ENCODE assay signal across 23 cellular contexts in genomic region chr4:169282429-169283113, GRCh38. TPM values are rescaled to one million over a fixed set of nuclear protein-coding genes. Genes with fewer than 3 reads are reported as not detected.
DNase-seq lines count a peak whose midpoint lies in the region; ATAC-seq and TF ChIP-seq lines count a peak whose summit lies in the region.
"Had no signal": no experiment of that assay in that cellular context is flagged by ENCODE, and none has a peak within 500 bp of the region (broad histone marks: within the 10 kb centered on the region; RNA-seq: fewer than 3 reads in every experiment).

No MANE protein-coding gene starts in this region.

- no peak for TF ChIP-seq CTCF in Panc1 (IDR thresholded peaks at IDR 0.05)
- TF ChIP-seq CTCF in epithelial cell of esophagus (IDR thresholded peaks at IDR 0.05; ENCODE audit: insufficient read depth, low read depth, low read length, missing control alignments), result no peak
- TF ChIP-seq CTCF in omental fat pad (IDR thresholded peaks at IDR 0.05), result no peak
- TF ChIP-seq CTCF in WTC11 (IDR thresholded peaks at IDR 0.05), result no peak

- no peak overlapping the region for H3K27ac ChIP-seq in Panc1 (ENCODE audit: low read length)
- H3K27ac ChIP-seq: esophagus muscularis mucosa, HL-60 had no signal

- peak; percentile 43 for DNase-seq in EL
- DNase-seq in Panc1 (ENCODE audit: low read depth, low spot score), result peak; percentile 78
- peak; percentile 87 for DNase-seq in epithelial cell of esophagus (ENCODE audit: low read depth)
- DNase-seq in omental fat pad (ENCODE audit: low spot score), result no peak
- no peak for DNase-seq in WTC11 (ENCODE audit: low spot score)
- DNase-seq in COLO668 (lab: John Stamatoyannopoulos, UW; ENCODE audit: unreplicated experiment), result no peak
- DNase-seq in kidney glomerular epithelial cell (lab: John Stamatoyannopoulos, UW), result no peak
- DNase-seq: activated CD4-positive, alpha-beta memory T cell treated with anti-CD3 and anti-CD28 coated beads for 36 hours; activated T-cell treated with anti-CD3 and anti-CD28 coated beads, Interleukin-2, amount 50 U/mL, for 48 hours; Caco-2; KG1; left cardiac atrium; NCI-H1092; NCI-H526; nucleus accumbens; stimulated activated CD4-positive, alpha-beta T cell treated with anti-CD3 and anti-CD28 coated beads, Interleukin-2, amount 100 ng/mL, for 24 hours; substantia nigra had no signal

- in situ Hi-C loops in Panc1 (cut with HindIII; ENCODE audit: low pct_unique_long_range_greater_than_20kb, low sequenced_read_pairs), result no loop called here

- peaks cover 7% of the 10 kb centered on the region for H3K9me3 Mint-ChIP-seq in WTC11
- H3K9me3 Mint-ChIP-seq: activated CD4-positive, alpha-beta memory T cell treated with anti-CD3 and anti-CD28 coated beads for 36 hours; activated naive CD4-positive, alpha-beta T cell treated with anti-CD3 and anti-CD28 coated beads, Interleukin-2, amount 50 U/mL, for 72 hours had no signal

- H3K27me3 ChIP-seq in Panc1 (ENCODE audit: control insufficient read depth, insufficient read depth, low read length), result no peaks in the 10 kb centered on the region
- H3K27me3 ChIP-seq: esophagus muscularis mucosa had no signal

- no peak overlapping the region for H3K27ac Mint-ChIP-seq in WTC11
- H3K27ac Mint-ChIP-seq: activated CD4-positive, alpha-beta memory T cell treated with anti-CD3 and anti-CD28 coated beads for 36 hours; activated naive CD4-positive, alpha-beta T cell treated with anti-CD3 and anti-CD28 coated beads, Interleukin-2, amount 50 U/mL, for 72 hours had no signal

- intact Hi-C loops in Panc1 (cut with micrococcal nuclease; ENCODE audit: unreplicated experiment), result no loop called here

- H3K4me3 Mint-ChIP-seq in WTC11, result no peak overlapping the region
- H3K4me3 Mint-ChIP-seq: activated CD4-positive, alpha-beta memory T cell treated with anti-CD3 and anti-CD28 coated beads for 36 hours had no signal

- no peaks in the 10 kb centered on the region for H3K36me3 ChIP-seq in Panc1 (ENCODE audit: control insufficient read depth, insufficient read depth, low read length)
- H3K36me3 ChIP-seq: esophagus muscularis mucosa had no signal

- no peaks in the 10 kb centered on the region for H3K4me1 ChIP-seq in Panc1 (ENCODE audit: control insufficient read depth, insufficient read depth, low read length)
- H3K4me1 ChIP-seq: esophagus muscularis mucosa had no signal

- H3K27me3 Mint-ChIP-seq in WTC11 (ENCODE audit: low read depth), result no peaks in the 10 kb centered on the region
- H3K27me3 Mint-ChIP-seq: activated CD4-positive, alpha-beta memory T cell treated with anti-CD3 and anti-CD28 coated beads for 36 hours had no signal

- BruUV-seq in Panc1 (replicated peaks; lab: Mats Ljungman, UMichigan), result no TSS peak

- H3K4me3 ChIP-seq in Panc1 (ENCODE audit: low read depth in 2 of 2, low read length in 2 of 2) (no peak overlapping the region), epithelial cell of esophagus (ENCODE audit: low read length) (no peak overlapping the region)
- H3K4me3 ChIP-seq: esophagus muscularis mucosa had no signal

- H3K9me3 ChIP-seq in Panc1 (ENCODE audit: control insufficient read depth, insufficient read depth, low read depth, low read length), result no peaks in the 10 kb centered on the region
- H3K9me3 ChIP-seq: Caco-2, esophagus muscularis mucosa had no signal

- peak; percentile 95 for ATAC-seq in Panc1
- peak; percentile 66 for ATAC-seq in omental fat pad (ENCODE audit: low FRiP score)
- ATAC-seq in GM19023 (IDR thresholded peaks at IDR 0.05; ENCODE audit: unreplicated experiment), result no peak
- no peak for ATAC-seq in WTC11
- ATAC-seq: sciatic nerve had no signal

- no peaks in the 10 kb centered on the region for H3K36me3 Mint-ChIP-seq in WTC11
- H3K36me3 Mint-ChIP-seq: activated CD4-positive, alpha-beta memory T cell treated with anti-CD3 and anti-CD28 coated beads for 36 hours; activated naive CD4-positive, alpha-beta T cell treated with anti-CD3 and anti-CD28 coated beads, Interleukin-2, amount 50 U/mL, for 72 hours had no signal

- CTCF ChIA-PET in Panc1 (lab: Charles Lee), result no interaction called here
- CTCF ChIA-PET in WTC11 (lab: Charles Lee), result no interaction called here

- POLR2A ChIA-PET in Panc1 (lab: Charles Lee), result interaction anchor here (0.6 kb wide), 1 partner anchor 142 kb away, joined by 4 read pairs; no protein-coding TSS in a partner anchor
- POLR2A ChIA-PET in WTC11 (lab: Charles Lee), result no interaction called here

- H3K4me1 Mint-ChIP-seq in WTC11, result 0 out of 2 replicates have a peak, but pooled peaks cover under 1% of the 10 kb centered on the region

TF ChIP-seq in WTC11, 78 proteins besides CTCF, POLR2A, EP300 and RAD21:
- TF ChIP-seq, protein P1, sequence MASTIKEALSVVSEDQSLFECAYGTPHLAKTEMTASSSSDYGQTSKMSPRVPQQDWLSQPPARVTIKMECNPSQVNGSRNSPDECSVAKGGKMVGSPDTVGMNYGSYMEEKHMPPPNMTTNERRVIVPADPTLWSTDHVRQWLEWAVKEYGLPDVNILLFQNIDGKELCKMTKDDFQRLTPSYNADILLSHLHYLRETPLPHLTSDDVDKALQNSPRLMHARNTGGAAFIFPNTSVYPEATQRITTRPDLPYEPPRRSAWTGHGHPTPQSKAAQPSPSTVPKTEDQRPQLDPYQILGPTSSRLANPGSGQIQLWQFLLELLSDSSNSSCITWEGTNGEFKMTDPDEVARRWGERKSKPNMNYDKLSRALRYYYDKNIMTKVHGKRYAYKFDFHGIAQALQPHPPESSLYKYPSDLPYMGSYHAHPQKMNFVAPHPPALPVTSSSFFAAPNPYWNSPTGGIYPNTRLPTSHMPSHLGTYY (CRISPR knock-in tag; IDR thresholded peaks at IDR 0.05), result no peak
- TF ChIP-seq, protein P2, sequence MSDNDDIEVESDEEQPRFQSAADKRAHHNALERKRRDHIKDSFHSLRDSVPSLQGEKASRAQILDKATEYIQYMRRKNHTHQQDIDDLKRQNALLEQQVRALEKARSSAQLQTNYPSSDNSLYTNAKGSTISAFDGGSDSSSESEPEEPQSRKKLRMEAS (CRISPR knock-in tag; IDR thresholded peaks at IDR 0.05), result no peak
- TF ChIP-seq RORB (CRISPR knock-in tag; IDR thresholded peaks at IDR 0.05), result no peak
- TF ChIP-seq MLX (CRISPR knock-in tag; IDR thresholded peaks at IDR 0.05), result no peak
- TF ChIP-seq NFE2L1 (CRISPR knock-in tag; IDR thresholded peaks at IDR 0.05), result no peak
- TF ChIP-seq CREB1 (CRISPR knock-in tag; IDR thresholded peaks at IDR 0.05), result no peak
- no peak for TF ChIP-seq SMAD3 (CRISPR knock-in tag; IDR thresholded peaks at IDR 0.05; ENCODE audit: borderline replicate concordance)

RNA-seq across cellular contexts. Expression of gene SH3RF1, which starts 11.8 kb away (rescaled TPM):
- total RNA-seq in Panc1 (2021; ENCODE audit: unreplicated experiment) (11.5 TPM), omental fat pad (10 to 100 TPM; 15.9 to 28.5 (median 23.5) TPM), WTC11 (2021) (11.1 to 16.6 TPM (median 13.2 TPM) in 3 replicates)
- polyA plus RNA-seq in Panc1 (2012; ENCODE audit: insufficient read length), result 5.8 TPM
- total RNA-seq: OCI-LY7 had no signal

Comparison
In these comparisons a context has a peak if more than half of its experiments do, and no peak if none do; other contexts are left out.
1. DNase-seq: peak in EL (single experiment), Panc1 (single experiment) and epithelial cell of esophagus (single experiment); none in omental fat pad (single experiment), WTC11 (single experiment), COLO668 (single experiment) and kidney glomerular epithelial cell (single experiment).
2. ATAC-seq: peak in Panc1 (single experiment) and omental fat pad (single experiment); none in GM19023 (single experiment) and WTC11 (single experiment).